34 cellular contexts compared by ENCODE assay signal in the genomic region with DNA sequence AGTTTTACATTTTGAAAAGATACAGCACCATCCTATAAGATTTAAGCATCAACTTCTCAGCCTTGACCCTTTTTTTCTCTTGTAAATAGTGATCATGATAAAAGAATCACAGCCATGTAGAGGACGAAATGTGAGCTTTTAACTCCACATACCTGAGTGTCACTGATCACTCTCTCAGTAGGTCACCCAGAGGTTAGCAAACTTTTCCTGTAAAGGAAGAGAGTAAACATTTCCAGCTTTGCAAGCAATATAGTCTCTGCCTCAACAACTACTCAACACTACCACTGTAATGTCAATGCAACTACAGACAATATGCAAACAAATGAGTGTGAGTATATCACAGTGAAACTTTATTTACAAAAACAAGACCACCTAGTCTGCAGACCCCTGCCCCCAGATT.
"Had no signal": no experiment of that assay in that cellular context is flagged by ENCODE, and none has a peak within 500 bp of the region (broad histone marks: within the 10 kb centered on the region; RNA-seq: fewer than 3 reads in every experiment).

No MANE protein-coding gene starts in this region.

- ATAC-seq: activated CD8-positive, alpha-beta T cell treated with anti-CD3 and anti-CD28 coated beads for 36 hours; activated T-cell treated with anti-CD3 and anti-CD28 coated beads, Interleukin-2, amount 50 U/mL, for 72 hours; activated T-helper 17 cell treated with anti-CD3 and anti-CD28 coated beads, Interleukin-2, amount 50 U/mL, for 72 hours had no signal

- H3K27ac Mint-ChIP-seq: activated CD8-positive, alpha-beta T cell treated with anti-CD3 and anti-CD28 coated beads for 36 hours; activated naive CD8-positive, alpha-beta T cell treated with anti-CD3 and anti-CD28 coated beads for 36 hours; activated T-cell treated with anti-CD3 and anti-CD28 coated beads, Interleukin-2, amount 50 U/mL, for 72 hours; activated T-helper 17 cell treated with anti-CD3 and anti-CD28 coated beads, Interleukin-2, amount 50 U/mL, for 72 hours had no signal

- H3K36me3 Mint-ChIP-seq: activated naive CD8-positive, alpha-beta T cell treated with anti-CD3 and anti-CD28 coated beads for 36 hours had no signal

- H3K4me1 Mint-ChIP-seq: activated naive CD8-positive, alpha-beta T cell treated with anti-CD3 and anti-CD28 coated beads for 36 hours; activated T-helper 17 cell treated with anti-CD3 and anti-CD28 coated beads, Interleukin-2, amount 50 U/mL, for 72 hours had no signal

- DNase-seq: activated CD4-positive, alpha-beta T cell treated with anti-CD3 and anti-CD28 coated beads for 1 hour; activated CD4-positive, alpha-beta T cell treated with anti-CD3 and anti-CD28 coated beads for 48 hours; activated CD4-positive, CD25-positive, alpha-beta regulatory T cell; activated CD8-positive, alpha-beta T cell treated with anti-CD3 and anti-CD28 coated beads for 36 hours; activated effector memory CD4-positive, alpha-beta T cell treated with anti-CD3 and anti-CD28 coated beads, Interleukin-2, amount 50 U/mL, for 16 hours; activated naive CD4-positive, alpha-beta T cell; activated naive CD4-positive, alpha-beta T cell treated with anti-CD3 and anti-CD28 coated beads, Interleukin-2, amount 50 U/mL, for 16 hours; activated naive CD8-positive, alpha-beta T cell treated with anti-CD3 and anti-CD28 coated beads for 36 hours; activated T-cell treated with anti-CD3 and anti-CD28 coated beads, Interleukin-2, amount 50 U/mL, for 1 hour; activated T-cell treated with anti-CD3 and anti-CD28 coated beads, Interleukin-2, amount 50 U/mL, for 72 hours; amniotic stem cell; aorta; brain microvascular endothelial cell; central memory CD4-positive, alpha-beta T cell; MM.1S; MV-4-11; NCI-H1092; NCI-H1436 treated with DMSO at 0.1 percent for 48 hours; NCI-H1694 treated with DMSO at 0.1 percent for 48 hours; NCI-H2029; NCI-H2171 treated with DMSO at 0.1 percent for 48 hours; NCI-H2227 treated with DMSO at 0.1 percent for 48 hours; NCI-H446; NCI-H524 treated with DMSO at 0.1 percent for 48 hours; NCI-H748 treated with DMSO at 0.1 percent for 48 hours; NK-92 treated with Interleukin-12 subunit alpha and Interleukin-12 subunit beta, amount 100 ng/mL, for 24 hours; PC-9; Right ventricle myocardium superior; SW 1271; T-helper 1 cell; T-helper 2 cell; T-helper 9 cell; WERI-Rb-1 had no signal

- H3K4me3 ChIP-seq: PC-9 had no signal

- H3K27me3 Mint-ChIP-seq: activated CD8-positive, alpha-beta T cell treated with anti-CD3 and anti-CD28 coated beads for 36 hours; activated naive CD8-positive, alpha-beta T cell treated with anti-CD3 and anti-CD28 coated beads for 36 hours; activated T-helper 17 cell treated with anti-CD3 and anti-CD28 coated beads, Interleukin-2, amount 50 U/mL, for 72 hours had no signal

- H3K27me3 ChIP-seq: brain microvascular endothelial cell had no signal

- H3K36me3 ChIP-seq: brain microvascular endothelial cell, WERI-Rb-1 had no signal

- H3K4me3 Mint-ChIP-seq: activated CD8-positive, alpha-beta T cell treated with anti-CD3 and anti-CD28 coated beads for 36 hours; activated naive CD8-positive, alpha-beta T cell treated with anti-CD3 and anti-CD28 coated beads for 36 hours; activated T-cell treated with anti-CD3 and anti-CD28 coated beads, Interleukin-2, amount 50 U/mL, for 72 hours; activated T-helper 17 cell treated with anti-CD3 and anti-CD28 coated beads, Interleukin-2, amount 50 U/mL, for 72 hours had no signal

- H3K27ac ChIP-seq: brain microvascular endothelial cell, PC-9, WERI-Rb-1 had no signal
